ENCODE assay signal across 28 cellular contexts in the genomic region with DNA sequence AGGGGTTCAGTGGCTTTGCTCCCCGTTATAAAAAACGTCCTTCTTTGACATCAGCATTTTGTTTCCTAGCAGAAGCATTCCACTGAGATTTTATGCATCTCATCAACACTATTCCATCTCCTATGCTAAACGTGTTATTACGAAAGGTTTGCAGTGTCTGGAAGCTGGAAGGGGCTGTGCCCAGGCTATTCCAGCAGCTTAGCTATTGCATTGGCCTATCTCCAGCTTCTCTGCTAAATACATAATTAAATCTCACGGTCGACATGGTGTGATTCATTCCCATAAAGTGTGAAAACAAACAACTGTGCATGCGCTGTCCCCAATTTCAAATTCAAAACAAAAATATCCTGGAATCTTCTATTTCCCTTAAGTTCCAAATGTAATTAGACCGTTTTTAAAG.
A peak's percentile ranks its signal among the peaks of the same experiment; 100 is the strongest.
DNase-seq lines count a peak whose midpoint lies in the region; ATAC-seq, FAIRE-seq and TF ChIP-seq lines count a peak whose summit lies in the region.
"Had no signal": no experiment of that assay in that cellular context is flagged by ENCODE, and none has a peak within 500 bp of the region (broad histone marks: within the 10 kb centered on the region; RNA-seq: fewer than 3 reads in every experiment).

No MANE protein-coding gene starts in this region.

- H3K36me3 Mint-ChIP-seq in astrocyte (ENCODE audit: low read depth, unreplicated experiment), result no peaks in the 10 kb centered on the region
- H3K36me3 Mint-ChIP-seq: activated CD4-positive, alpha-beta memory T cell treated with anti-CD3 and anti-CD28 coated beads for 36 hours; activated naive CD4-positive, alpha-beta T cell treated with anti-CD3 and anti-CD28 coated beads, Interleukin-2, amount 50 U/mL, for 72 hours; neural progenitor cell had no signal

- no peak overlapping the region for H3K27ac Mint-ChIP-seq in astrocyte (ENCODE audit: unreplicated experiment)
- H3K27ac Mint-ChIP-seq: activated CD4-positive, alpha-beta memory T cell treated with anti-CD3 and anti-CD28 coated beads for 36 hours; activated naive CD4-positive, alpha-beta T cell treated with anti-CD3 and anti-CD28 coated beads, Interleukin-2, amount 50 U/mL, for 72 hours; activated T-helper 2 cell treated with anti-CD3 and anti-CD28 coated beads, Interferon-gamma antibody, Interleukin-2, Interleukin-4, amounts not matched to agents 10 μg/mL and 5 μg/mL and 100 μg/mL, durations not matched to agents 14 hours and 24 hours and 36 hours; dendritic cell treated with granulocyte-macrophage colony-stimulating factor and Interleukin-4, amounts not matched to agents 40 ng/mL and 50 ng/mL, for 4 days; neural progenitor cell had no signal

- no peak overlapping the region for H3K9ac ChIP-seq in astrocyte (ENCODE audit: low read length)
- H3K9ac ChIP-seq: neural progenitor cell had no signal

- no peaks in the 10 kb centered on the region for H3K79me2 ChIP-seq in astrocyte (ENCODE audit: insufficient read depth, low read length)
- H3K79me2 ChIP-seq: hepatocyte had no signal

- H3K36me3 ChIP-seq in astrocyte (ENCODE audit: insufficient read depth, low read length), result no peaks in the 10 kb centered on the region
- H3K36me3 ChIP-seq: esophagus squamous epithelium, gastroesophageal sphincter, neural progenitor cell, Peyer's patch, right lobe of liver, upper lobe of left lung had no signal

- peaks cover 3% of the 10 kb centered on the region for H3K9me3 ChIP-seq in astrocyte (ENCODE audit: insufficient read depth, low read depth, low read length)
- H3K9me3 ChIP-seq: esophagus squamous epithelium, gastroesophageal sphincter, Peyer's patch, right lobe of liver, upper lobe of left lung had no signal

- FAIRE-seq in astrocyte (lab: Jason Lieb, UNC) (no peak), islet of Langerhans (lab: Jason Lieb, UNC) (peak; percentile 75)
- FAIRE-seq: D721Med, GM12892 had no signal

- ATAC-seq in GM19455 (IDR thresholded peaks at IDR 0.05; ENCODE audit: unreplicated experiment) (no peak), HG03521 (IDR thresholded peaks at IDR 0.05; ENCODE audit: unreplicated experiment) (no peak)
- ATAC-seq: activated naive CD4-positive, alpha-beta T cell treated with anti-CD3 and anti-CD28 coated beads, Interleukin-2, amount 50 U/mL, for 72 hours; gastroesophageal sphincter; left lobe of liver; right lobe of liver had no signal

- no peak overlapping the region for H2AFZ ChIP-seq in astrocyte (ENCODE audit: low read depth, low read length)
- H2AFZ ChIP-seq: hepatocyte, neural progenitor cell had no signal

- DNase-seq in DMS53 (lab: John Stamatoyannopoulos, UW) (peak; percentile 46), NCI-H1105 (lab: John Stamatoyannopoulos, UW) (peak; percentile 9), astrocyte (ENCODE audit: low read depth) (no peak), AG20443 (ENCODE audit: low spot score) (no peak)
- DNase-seq: activated CD4-positive, alpha-beta memory T cell treated with anti-CD3 and anti-CD28 coated beads for 36 hours; activated CD8-positive, alpha-beta memory T cell treated with anti-CD3 and anti-CD28 coated beads, Interleukin-2, amount 50 U/mL, for 48 hours; caudate nucleus; esophagus squamous epithelium; mesenchymal stem cell; NCI-H510A; Peyer's patch; right lobe of liver; SIG-M5; stimulated activated CD4-positive, alpha-beta T cell treated with anti-CD3 and anti-CD28 coated beads, Interleukin-2, amount 100 ng/mL, for 48 hours; SW 1271; upper lobe of left lung had no signal

- peaks cover 3% of the 10 kb centered on the region for H3K27me3 Mint-ChIP-seq in astrocyte (ENCODE audit: low read depth, unreplicated experiment)
- H3K27me3 Mint-ChIP-seq: activated CD4-positive, alpha-beta memory T cell treated with anti-CD3 and anti-CD28 coated beads for 36 hours; dendritic cell treated with granulocyte-macrophage colony-stimulating factor and Interleukin-4, amounts not matched to agents 40 ng/mL and 50 ng/mL, for 4 days had no signal

- H3K4me3 Mint-ChIP-seq in astrocyte (ENCODE audit: unreplicated experiment), result no peak overlapping the region
- H3K4me3 Mint-ChIP-seq: activated CD4-positive, alpha-beta memory T cell treated with anti-CD3 and anti-CD28 coated beads for 36 hours; dendritic cell treated with granulocyte-macrophage colony-stimulating factor and Interleukin-4, amounts not matched to agents 40 ng/mL and 50 ng/mL, for 4 days; neural progenitor cell had no signal

- peak overlapping the region; percentile 18 for H3K4me2 ChIP-seq in astrocyte (ENCODE audit: low read length)
- H3K4me2 ChIP-seq: hepatocyte, neural progenitor cell had no signal

- H3K4me1 ChIP-seq in astrocyte (ENCODE audit: insufficient read depth, low read length), result no peaks in the 10 kb centered on the region
- H3K4me1 ChIP-seq: gastroesophageal sphincter, neural progenitor cell, Peyer's patch, right lobe of liver, upper lobe of left lung had no signal

- no peak overlapping the region for H3K27ac ChIP-seq in astrocyte (ENCODE audit: low read depth, low read length)
- H3K27ac ChIP-seq: esophagus squamous epithelium, gastroesophageal sphincter, hepatocyte, neural progenitor cell, Peyer's patch, right lobe of liver, upper lobe of left lung had no signal

- H4K20me1 ChIP-seq in astrocyte (ENCODE audit: insufficient read depth, low read length), result no peaks in the 10 kb centered on the region

- H3K4me1 Mint-ChIP-seq in astrocyte (ENCODE audit: low read depth, unreplicated experiment), result no peaks in the 10 kb centered on the region
- H3K4me1 Mint-ChIP-seq: neural progenitor cell had no signal

- no peak for TF ChIP-seq CTCF in astrocyte (IDR thresholded peaks at IDR 0.05; ENCODE audit: insufficient read depth, low read depth, low read length)

- no peaks in the 10 kb centered on the region for H3K27me3 ChIP-seq in astrocyte (ENCODE audit: insufficient read depth, low read length)
- H3K27me3 ChIP-seq: esophagus squamous epithelium, gastroesophageal sphincter, hepatocyte, neural progenitor cell, Peyer's patch, right lobe of liver, upper lobe of left lung had no signal

- H3K4me3 ChIP-seq in astrocyte (ENCODE audit: insufficient read depth, low read depth, low read length), result no peak overlapping the region
- H3K4me3 ChIP-seq: esophagus squamous epithelium, gastroesophageal sphincter, hepatocyte, neural progenitor cell, Peyer's patch, right lobe of liver, upper lobe of left lung had no signal

- no peaks in the 10 kb centered on the region for H3K9me3 Mint-ChIP-seq in astrocyte (ENCODE audit: unreplicated experiment)
- H3K9me3 Mint-ChIP-seq: activated T-helper 2 cell treated with anti-CD3 and anti-CD28 coated beads, Interferon-gamma antibody, Interleukin-2, Interleukin-4, amounts not matched to agents 10 μg/mL and 5 μg/mL and 100 μg/mL, durations not matched to agents 14 hours and 24 hours and 36 hours; dendritic cell treated with granulocyte-macrophage colony-stimulating factor and Interleukin-4, amounts not matched to agents 40 ng/mL and 50 ng/mL, for 4 days; neural progenitor cell had no signal

Comparison
In these comparisons a context has a peak if more than half of its experiments do, and no peak if none do; other contexts are left out.
1. DNase-seq: peak in DMS53 (single experiment) and NCI-H1105 (single experiment); none in astrocyte (single experiment) and AG20443 (single experiment).